In the genomic region with DNA sequence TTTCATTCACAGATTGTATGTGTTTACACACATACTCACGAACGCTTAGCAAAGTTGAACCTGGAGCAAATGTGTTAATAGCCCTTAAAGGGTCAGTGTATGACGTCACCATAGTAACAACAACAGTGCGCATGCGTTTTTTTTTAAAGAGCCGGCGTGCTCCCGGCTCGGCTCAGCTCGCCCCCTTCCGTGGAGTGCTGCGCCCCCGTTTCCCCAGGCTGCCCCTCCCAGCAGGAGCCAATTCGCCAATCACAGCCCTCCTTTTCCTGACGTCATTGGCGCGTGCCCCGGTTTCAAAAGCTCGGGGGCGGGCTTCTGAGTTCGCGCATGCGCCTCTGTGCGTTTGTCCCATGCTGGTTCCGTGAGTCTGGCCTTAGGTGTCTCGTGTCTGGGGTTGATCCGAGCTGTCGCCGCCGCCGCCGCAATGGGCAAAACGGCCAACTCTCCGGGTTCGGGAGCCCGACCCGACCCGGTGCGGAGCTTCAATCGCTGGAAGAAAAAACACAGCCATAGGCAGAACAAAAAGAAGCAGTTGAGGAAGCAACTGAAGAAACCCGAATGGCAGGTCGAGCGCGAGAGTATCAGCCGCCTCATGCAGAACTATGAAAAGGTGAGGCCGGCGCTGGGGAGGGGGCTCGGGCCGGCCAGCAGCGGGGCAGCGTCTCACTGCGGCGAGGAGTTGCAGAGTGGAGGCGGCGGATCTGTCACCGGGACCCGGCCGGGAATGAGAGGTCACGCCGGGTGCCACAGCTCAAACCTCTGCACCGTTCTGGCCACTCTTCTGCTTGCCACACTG, we compare ENCODE assay signal across 8 cellular contexts. TPM values are rescaled to one million over a fixed set of nuclear protein-coding genes. Genes with fewer than 3 reads are reported as not detected.
A peak's percentile ranks its signal among the peaks of the same experiment; 100 is the strongest.
DNase-seq lines count a peak whose midpoint lies in the region; FAIRE-seq and TF ChIP-seq lines count a peak whose summit lies in the region.

A gene (plus strand): TSS at position 340 of the 796 bp plus-strand sequence. CDS start 85 bp downstream, at position 425.

- no CpG with 5 or more reads among the region's 61 CpGs for WGBS in neuronal stem cell (ENCODE audit: extremely low coverage in 2 of 2, insufficient read length in 2 of 2, insufficient replicate concordance in 1 of 2), 2 donors

- H3K4me1 ChIP-seq in neuronal stem cell (ENCODE audit: control insufficient read depth in 2 of 2, insufficient read depth in 1 of 2, low read depth in 1 of 2, low read length in 2 of 2) = peaks cover 6 to 7% of the 10 kb centered on the region in 2 donors

- peak within 1 kb of the TSS; percentile 74 for H2BK120ac ChIP-seq in neuronal stem cell (ENCODE audit: low read depth, low read length)

- H2BK12ac ChIP-seq in neuronal stem cell (ENCODE audit: low read length) = no peak within 1 kb of the TSS

- peaks cover 2% of the 10 kb centered on the region for H3K79me1 ChIP-seq in neuronal stem cell (ENCODE audit: low read depth, low read length)

- H3K27ac ChIP-seq in neuronal stem cell (replicated peaks; ENCODE audit: low read length) = no peak within 1 kb of the TSS

- H2AFZ ChIP-seq in neuronal stem cell (ENCODE audit: low read length) = peak within 1 kb of the TSS; percentile 88

- no peak within 1 kb of the TSS for H3K4ac ChIP-seq in neuronal stem cell (ENCODE audit: low read length)

- CTCF ChIA-PET in HEK293T (lab: Yijun Ruan, JAX) = interaction anchor here (1.1 kb wide), 1 partner anchor 11 kb away, joined by 5 read pairs; no protein-coding TSS in a partner anchor

- peak within 1 kb of the TSS; percentile 36 for H3K18ac ChIP-seq in neuronal stem cell (ENCODE audit: low read length)

- no peak within 1 kb of the TSS for H3K23ac ChIP-seq in neuronal stem cell (ENCODE audit: low read depth, low read length, poor library complexity)

- TF ChIP-seq CTCF in subcutaneous adipose tissue (IDR thresholded peaks at IDR 0.05; ENCODE audit: low read depth) = no peak

- no peak within 1 kb of the TSS for H2BK5ac ChIP-seq in neuronal stem cell (ENCODE audit: low read length)

- peak within 1 kb of the TSS; percentile 74 to 82 for H3K4me3 ChIP-seq in neuronal stem cell (ENCODE audit: low read length in 2 of 2)

- peak; percentile 94 for FAIRE-seq in frontal cortex (lab: Jason Lieb, UNC)

- H3K9ac ChIP-seq in neuronal stem cell (ENCODE audit: low read depth, low read length, poor library complexity) = peak within 1 kb of the TSS; percentile 80

- peak; percentile 99 for DNase-seq in GM03348 (ENCODE audit: low spot score)
- DNase-seq in HEK293T (ENCODE audit: extremely low spot score) = peak; percentile 98
- DNase-seq in MV-4-11 (lab: John Stamatoyannopoulos, UW) = peak; percentile 97
- DNase-seq in SK-MEL-5 (ENCODE audit: low read depth, low spot score) = peak; percentile 97
- DNase-seq in activated naive CD4-positive, alpha-beta T cell treated with Interleukin-2 at 50 U/mL for 16 hours = peak; percentile 97
- peak; percentile 85 to 92 for DNase-seq in frontal cortex (ENCODE audit: low spot score in 2 of 2)
- peak; percentile 98 for DNase-seq in neuronal stem cell (ENCODE audit: low spot score)

- POLR2A ChIA-PET in HEK293T (lab: Yijun Ruan, JAX) = no interaction called here

- H3K9me3 ChIP-seq in neuronal stem cell (replicated peaks in 1 of 2; ENCODE audit: control insufficient read depth in 2 of 2, insufficient read depth in 1 of 2, low read depth in 1 of 2, low read length in 2 of 2) = no peaks in the 10 kb centered on the region

- H3K4me2 ChIP-seq in neuronal stem cell (ENCODE audit: insufficient read depth, low read length, poor library complexity, severe bottlenecking) = peak within 1 kb of the TSS; percentile 72

- H3K27me3 ChIP-seq in neuronal stem cell (ENCODE audit: control insufficient read depth in 3 of 3, insufficient read depth in 3 of 3, low read depth in 1 of 3, low read length in 3 of 3) = no peaks in the 10 kb centered on the region

- peaks cover 1 to 9% of the 10 kb centered on the region in 2 donors for H3K36me3 ChIP-seq in neuronal stem cell (replicated peaks in 1 of 2; ENCODE audit: control insufficient read depth in 2 of 2, insufficient read depth in 2 of 2, low read length in 2 of 2)

- in situ Hi-C loops in SK-MEL-5 (cut with HindIII; ENCODE audit: low pct_unique_long_range_greater_than_20kb, low sequenced_read_pairs) = no loop called here

- H4K91ac ChIP-seq in neuronal stem cell (ENCODE audit: low read depth, low read length, poor library complexity) = no peak within 1 kb of the TSS

- no peak within 1 kb of the TSS for H2AK5ac ChIP-seq in neuronal stem cell (ENCODE audit: low read depth, low read length)

- no peak within 1 kb of the TSS for H3K14ac ChIP-seq in neuronal stem cell (ENCODE audit: low read length)

- no peak within 1 kb of the TSS for H2BK15ac ChIP-seq in neuronal stem cell (ENCODE audit: low read length)

- H4K8ac ChIP-seq in neuronal stem cell (ENCODE audit: low read depth, low read length) = no peak within 1 kb of the TSS

TF ChIP-seq in HEK293T, 16 proteins besides CTCF, POLR2A, EP300 and RAD21:
- TF ChIP-seq FOXM1 (IDR thresholded peaks at IDR 0.05; ENCODE audit: borderline replicate concordance) = peak; percentile 69; the same call in 1 of the 2 replicates
- TF ChIP-seq TARDBP (IDR thresholded peaks at IDR 0.05) = no peak
- peak; percentile 80 for TF ChIP-seq L3MBTL2 (conservative IDR thresholded peaks at IDR 0.05)

RNA-seq across cellular contexts. Expression of the gene that starts here (rescaled TPM):
- total RNA-seq in SK-MEL-5 (2014; rRNA removed; shearing (Covaris generic)) = 23.3 and 26.8 TPM in 2 replicates
- polyA plus RNA-seq in SK-MEL-5 (2015; cell fraction: cytosol; rRNA removed) = 18.8 and 19.9 TPM in 2 replicates
- polyA plus RNA-seq in SK-MEL-5 (2015; cell fraction: nucleus; rRNA removed) = 8.4 and 42.7 TPM in 2 replicates
- total RNA-seq in frontal cortex (31.4 TPM), subcutaneous adipose tissue (10 to 100 TPM in 3 of 4 donors, 1 to 10 TPM in 1; 8.8 to 27.7 (median 14.6) TPM)
- 67.3 TPM for polyA plus RNA-seq in neuronal stem cell (2013, experiment 1 of 2)
- 71.8 TPM for polyA plus RNA-seq in neuronal stem cell (2013, experiment 2 of 2)
